ENCODE assay signal across 8 cellular contexts in genomic region chr10:111953949-111954348, GRCh38.
"Had no signal": no experiment of that assay in that cellular context is flagged by ENCODE, and none has a peak within 500 bp of the region (broad histone marks: within the 10 kb centered on the region; RNA-seq: fewer than 3 reads in every experiment).

No MANE protein-coding gene starts in this region.

- H3K4me1 Mint-ChIP-seq: GM23338, H9 had no signal

- H3K27ac ChIP-seq: GM23248 had no signal

- H3K9ac ChIP-seq: GM23248 had no signal

- DNase-seq: GM23248, GOT3, H7, H9, HCEC 1CT, HFFc6 had no signal

- H3K27ac Mint-ChIP-seq: GM23338, H9, HFFc6 had no signal

- H3K4me3 Mint-ChIP-seq: GM23338, H9, HFFc6 had no signal

- H3K4me2 ChIP-seq: GM23338 had no signal

- H3K9me3 ChIP-seq: HAP-1 had no signal

- H2AFZ ChIP-seq: GM23248, GM23338 had no signal

- H3K4me3 ChIP-seq: GM23248, GM23338, HAP-1 had no signal

- H3K4me1 ChIP-seq: HAP-1 had no signal

- H3K36me3 ChIP-seq: HAP-1 had no signal
